Comparison of ENCODE assay signal across 1 cellular context in genomic region chr3:98977520-98977919, GRCh38.
TF ChIP-seq lines count a peak whose summit lies in the region.

No MANE protein-coding gene starts in this region.

TF ChIP-seq in endothelial cell of umbilical vein, 7 proteins besides CTCF, POLR2A, EP300 and RAD21 (continued from another document):
- TF ChIP-seq GATA2 (IDR thresholded peaks at IDR 0.05; ENCODE audit: insufficient read depth, insufficient read length, low read depth, low read length), result peak; percentile 75
- TF ChIP-seq POLR2AphosphoS5 (IDR thresholded peaks at IDR 0.05; ENCODE audit: insufficient read depth, low read depth, low read length), result peak; percentile 73
